Comparison of ENCODE assay signal across 10 cellular contexts in genomic region chr3:57758686-57759085, GRCh38. TPM values are rescaled to one million over a fixed set of nuclear protein-coding genes. Genes with fewer than 3 reads are reported as not detected.
DNase-seq lines count a peak whose midpoint lies in the region; ATAC-seq and TF ChIP-seq lines count a peak whose summit lies in the region.
"Had no signal": no experiment of that assay in that cellular context is flagged by ENCODE, and none has a peak within 500 bp of the region (broad histone marks: within the 10 kb centered on the region; RNA-seq: fewer than 3 reads in every experiment).

No MANE protein-coding gene starts in this region.

- CTCF ChIA-PET in CD4-positive, alpha-beta memory T cell (lab: Charles Lee; ENCODE audit: partially characterized antibody): interaction anchor here (1.8 kb wide), 1 partner anchor 11 kb away, joined by 5 read pairs; no protein-coding TSS in a partner anchor

- no peak for TF ChIP-seq CTCF in natural killer cell (IDR thresholded peaks at IDR 0.05)

- no peak overlapping the region for H3K4me3 ChIP-seq in CD4-positive, alpha-beta memory T cell (ENCODE audit: low read length in 2 of 2)

- H3K9me3 ChIP-seq in CD4-positive, alpha-beta memory T cell (ENCODE audit: control insufficient read depth in 1 of 2, low read length in 2 of 2): no peaks in the 10 kb centered on the region
- no peaks in the 10 kb centered on the region for H3K9me3 ChIP-seq in T-helper 17 cell (ENCODE audit: control insufficient read depth, low read length, poor library complexity, severe bottlenecking)

- H3K36me3 Mint-ChIP-seq in CD4-positive, alpha-beta memory T cell: peaks cover 29 to 41% of the 10 kb centered on the region in 2 donors
- H3K36me3 Mint-ChIP-seq in natural killer cell (no peaks in the 10 kb centered on the region), T-helper 17 cell (ENCODE audit: low read depth) (peaks cover 5% of the 10 kb centered on the region)

- intact Hi-C loops in CD4-positive, alpha-beta memory T cell (cut with micrococcal nuclease): loop anchor here (5.0 kb wide), 1 partner anchor 44 kb away; no protein-coding TSS in a partner anchor
- intact Hi-C loops in natural killer cell (cut with micrococcal nuclease): no loop called here

- no peaks in the 10 kb centered on the region for H3K9me3 Mint-ChIP-seq in CD4-positive, alpha-beta memory T cell
- no peaks in the 10 kb centered on the region for H3K9me3 Mint-ChIP-seq in natural killer cell

- POLR2A ChIA-PET in CD4-positive, alpha-beta memory T cell (lab: Charles Lee; ENCODE audit: partially characterized antibody): interaction anchor here (1.8 to 3.5 kb wide), 2 partner anchors 66 to 161 kb away, joined by 7 to 57 read pairs; partner anchors contain the start of genes ARF4 and DENND6A

- no peaks in the 10 kb centered on the region for H3K36me3 ChIP-seq in CD4-positive, alpha-beta memory T cell (ENCODE audit: insufficient read depth, low read length)

- H3K27me3 Mint-ChIP-seq in CD4-positive, alpha-beta memory T cell: no peaks in the 10 kb centered on the region
- H3K27me3 Mint-ChIP-seq in natural killer cell (ENCODE audit: low read depth in 2 of 2) (no peaks in the 10 kb centered on the region), T-helper 17 cell (no peaks in the 10 kb centered on the region)

- no peak for DNase-seq in CD4-positive, alpha-beta memory T cell
- DNase-seq in M059J (ENCODE audit: low read depth) (peak; percentile 17), dedifferentiated amniotic fluid mesenchymal stem cell (ENCODE audit: extremely low spot score) (peak; percentile 29), natural killer cell (no peak), Kasumi-1 (lab: John Stamatoyannopoulos, UW) (no peak), T-helper 17 cell (no peak), NCI-H524 treated with DMSO at 0.1 percent for 48 hours (lab: John Stamatoyannopoulos, UW) (no peak)
- DNase-seq: NCI-H510A treated with DMSO at 0.1 percent for 48 hours; stimulated activated CD4-positive, alpha-beta T cell treated with anti-CD3 and anti-CD28 coated beads, Interleukin-1b, Interleukin-23, amount 100 ng/mL, for 48 hours had no signal

- peaks cover 64% of the 10 kb centered on the region for H3K4me1 ChIP-seq in CD4-positive, alpha-beta memory T cell (ENCODE audit: insufficient read depth, low read length)

- ATAC-seq in natural killer cell (no peak), T-helper 17 cell (no peak), HG03280 (IDR thresholded peaks at IDR 0.05; ENCODE audit: unreplicated experiment) (no peak)

- peak overlapping the region in 1 of 7 donors; percentile 11 for H3K27ac Mint-ChIP-seq in CD4-positive, alpha-beta memory T cell
- no peak overlapping the region for H3K27ac Mint-ChIP-seq in natural killer cell
- H3K27ac Mint-ChIP-seq in T-helper 17 cell: no peak overlapping the region

- H3K4me1 Mint-ChIP-seq in CD4-positive, alpha-beta memory T cell: peaks cover 33 to 66% (median 51%) of the 10 kb centered on the region in 4 donors
- peaks cover 41% of the 10 kb centered on the region in 2 donors for H3K4me1 Mint-ChIP-seq in natural killer cell
- peaks cover 19% of the 10 kb centered on the region for H3K4me1 Mint-ChIP-seq in T-helper 17 cell

- no peak overlapping the region for H3K27ac ChIP-seq in CD4-positive, alpha-beta memory T cell (ENCODE audit: low read depth, low read length)

- peak overlapping the region in 6 of 8 donors; percentile 59 to 98 (median 96) for H3K4me3 Mint-ChIP-seq in CD4-positive, alpha-beta memory T cell
- peak overlapping the region; percentile 97 for H3K4me3 Mint-ChIP-seq in natural killer cell
- H3K4me3 Mint-ChIP-seq in T-helper 17 cell: no peak overlapping the region

- H3K27me3 ChIP-seq in CD4-positive, alpha-beta memory T cell (ENCODE audit: insufficient read depth, low read length): no peaks in the 10 kb centered on the region

RNA-seq across cellular contexts. Expression of gene SLMAP, which starts 2.6 kb away (rescaled TPM):
- 10 to 100 TPM; 58.6 to 69.0 TPM for total RNA-seq in CD4-positive, alpha-beta memory T cell
- polyA plus RNA-seq in CD4-positive, alpha-beta memory T cell: 10 to 100 TPM; 17.5 to 27.4 TPM
- 26.1 and 31.2 TPM in 2 replicates for total RNA-seq in M059J (2014; rRNA removed; shearing (Covaris generic))
- total RNA-seq in natural killer cell (10 to 100 TPM; 79.4 to 98.6 (median 89.0) TPM), T-helper 17 cell (10 to 100 TPM; 59.0 to 71.4 TPM)

Comparison
In these comparisons a context has a peak if more than half of its experiments do, and no peak if none do; other contexts are left out.
1. DNase-seq: peak in M059J (single experiment) and dedifferentiated amniotic fluid mesenchymal stem cell (single experiment); none in CD4-positive, alpha-beta memory T cell (0 of 5), natural killer cell (single experiment), Kasumi-1 (0 of 2), T-helper 17 cell (0 of 3) and NCI-H524 treated with DMSO at 0.1 percent for 48 hours (single experiment).